13 cellular contexts compared by ENCODE assay signal in the genomic region with DNA sequence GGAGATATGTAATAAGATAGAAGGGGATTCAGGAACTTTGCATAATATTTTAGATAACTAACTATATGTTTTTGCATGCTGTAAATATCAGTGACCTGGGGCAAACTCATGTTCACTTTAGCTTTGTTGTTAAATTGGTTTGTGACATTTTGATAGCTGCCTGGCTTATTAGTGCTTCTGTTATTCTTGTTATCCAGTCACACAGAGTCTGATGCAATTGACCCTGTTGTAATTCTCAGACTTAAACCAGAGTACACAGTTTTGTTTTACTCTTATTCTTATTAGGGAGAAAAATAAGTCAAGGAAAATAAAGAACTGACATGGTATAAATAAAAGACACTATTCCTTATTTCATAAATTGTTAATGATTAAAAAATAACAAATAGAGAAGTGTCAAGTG.
"Had no signal": no experiment of that assay in that cellular context is flagged by ENCODE, and none has a peak within 500 bp of the region (broad histone marks: within the 10 kb centered on the region; RNA-seq: fewer than 3 reads in every experiment).

No MANE protein-coding gene starts in this region.

- H3K27me3 ChIP-seq: adrenal gland, esophagus squamous epithelium, right atrium auricular region had no signal

- H3K4me1 ChIP-seq: adrenal gland, right atrium auricular region had no signal

- H3K36me3 ChIP-seq: adrenal gland, esophagus squamous epithelium, right atrium auricular region had no signal

- H3K4me3 ChIP-seq: adrenal gland, esophagus squamous epithelium, right atrium auricular region had no signal

- FAIRE-seq: colon, endothelial cell of umbilical vein, small intestine had no signal

- H3K27ac ChIP-seq: adrenal gland, esophagus squamous epithelium, right atrium auricular region, VCaP had no signal

- ATAC-seq: activated CD8-positive, alpha-beta memory T cell treated with anti-CD3 and anti-CD28 coated beads, Interleukin-2, amount 10 ng/mL, durations not matched to agents 7 days and 5 days; SK-N-SH treated with all-trans-retinoic acid at 6 μM for 48 hours had no signal

- DNase-seq: activated CD4-positive, alpha-beta memory T cell treated with anti-CD3 and anti-CD28 coated beads for 36 hours; activated CD8-positive, alpha-beta memory T cell treated with anti-CD3 and anti-CD28 coated beads, Interleukin-2, amount 10 ng/mL, durations not matched to agents 7 days and 5 days; activated naive CD4-positive, alpha-beta T cell treated with anti-CD3 and anti-CD28 coated beads, Interleukin-2, amount 50 U/mL, for 16 hours; activated T-cell treated with anti-CD3 and anti-CD28 coated beads, Interleukin-2, amount 50 U/mL, for 1 hour; adrenal gland; esophagus squamous epithelium; nucleus accumbens; small intestine had no signal

- H3K9me3 ChIP-seq: adrenal gland had no signal
